1 cellular context compared by ENCODE assay signal in the genomic region with DNA sequence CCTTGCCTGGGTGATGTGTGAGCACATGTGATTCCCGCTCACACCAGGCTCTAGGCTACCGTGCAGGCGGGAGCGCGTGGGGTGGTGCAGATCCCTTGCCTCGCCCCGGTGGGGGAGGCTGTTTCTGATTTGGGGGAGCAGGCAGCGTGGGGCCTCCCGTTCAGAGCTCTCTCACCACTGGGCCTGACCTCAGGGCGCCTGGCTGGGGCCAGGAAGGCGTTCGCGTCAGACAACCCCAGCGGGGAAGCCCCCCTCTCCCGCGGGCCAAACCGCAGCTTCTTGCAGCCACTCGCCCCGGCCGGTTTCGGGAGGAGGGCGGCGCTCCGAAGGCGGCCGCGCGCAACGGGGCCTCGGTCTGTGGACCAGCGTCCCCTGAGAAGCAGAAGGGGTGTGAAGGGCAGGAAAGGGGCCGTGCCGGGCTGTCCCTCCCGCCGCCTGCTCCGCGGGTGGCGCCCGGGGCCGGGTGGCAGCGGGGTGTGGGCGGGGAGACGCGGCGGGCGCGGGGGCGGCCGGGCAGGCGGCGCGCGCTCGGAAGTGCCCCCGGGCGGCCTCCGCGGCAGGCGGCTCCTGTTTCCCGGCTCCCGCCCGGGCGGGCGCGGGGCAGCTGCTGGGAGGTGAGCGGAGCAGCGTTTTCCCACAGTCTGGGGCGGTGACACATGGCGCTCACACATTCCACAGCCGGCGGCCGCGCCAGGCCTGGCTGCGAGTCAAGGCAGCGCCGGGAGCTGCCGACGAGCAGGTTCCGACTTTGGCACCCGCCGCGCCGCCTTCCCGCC.
A peak's percentile ranks its signal among the peaks of the same experiment; 100 is the strongest.
TF ChIP-seq lines count a peak whose summit lies in the region.

No MANE protein-coding gene starts in this region.

TF ChIP-seq in HepG2, 621 proteins besides CTCF, POLR2A, EP300 and RAD21 (continued from another document and continues in another):
- TF ChIP-seq, protein P1, sequence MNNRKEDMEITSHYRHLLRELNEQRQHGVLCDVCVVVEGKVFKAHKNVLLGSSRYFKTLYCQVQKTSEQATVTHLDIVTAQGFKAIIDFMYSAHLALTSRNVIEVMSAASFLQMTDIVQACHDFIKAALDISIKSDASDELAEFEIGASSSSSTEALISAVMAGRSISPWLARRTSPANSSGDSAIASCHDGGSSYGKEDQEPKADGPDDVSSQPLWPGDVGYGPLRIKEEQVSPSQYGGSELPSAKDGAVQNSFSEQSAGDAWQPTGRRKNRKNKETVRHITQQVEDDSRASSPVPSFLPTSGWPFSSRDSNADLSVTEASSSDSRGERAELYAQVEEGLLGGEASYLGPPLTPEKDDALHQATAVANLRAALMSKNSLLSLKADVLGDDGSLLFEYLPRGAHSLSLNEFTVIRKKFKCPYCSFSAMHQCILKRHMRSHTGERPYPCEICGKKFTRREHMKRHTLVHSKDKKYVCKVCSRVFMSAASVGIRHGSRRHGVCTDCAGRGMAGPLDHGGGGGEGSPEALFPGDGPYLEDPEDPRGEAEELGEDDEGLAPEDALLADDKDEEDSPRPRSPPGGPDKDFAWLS (CRISPR knock-in tag; IDR thresholded peaks at IDR 0.05; ENCODE audit: borderline replicate concordance) = no peak
- TF ChIP-seq HMGA1 (CRISPR knock-in tag; conservative IDR thresholded peaks at IDR 0.05) (no peak), ZNF264 (CRISPR knock-in tag; IDR thresholded peaks at IDR 0.05) (peak; percentile 96), REL (CRISPR knock-in tag; conservative IDR thresholded peaks at IDR 0.05) (peak; percentile 98), ISX (CRISPR knock-in tag; conservative IDR thresholded peaks at IDR 0.05) (peak; percentile 98), NR2C2 (CRISPR knock-in tag; IDR thresholded peaks at IDR 0.05; ENCODE audit: borderline replicate concordance) (0 out of 2 replicates have a peak, but pooled peaks have one; percentile 33), CCAR2 (optimal IDR thresholded peaks at IDR 0.05; ENCODE audit: low read depth, low read length) (no peak), KLF6 (CRISPR knock-in tag; IDR thresholded peaks at IDR 0.05) (peak; percentile 98), NKX3-1 (CRISPR knock-in tag; IDR thresholded peaks at IDR 0.05) (peak; percentile 99), ZNF589 (CRISPR knock-in tag; conservative IDR thresholded peaks at IDR 0.05) (peak; percentile 98), ZNF382 (CRISPR knock-in tag; IDR thresholded peaks at IDR 0.05; ENCODE audit: borderline replicate concordance) (no peak), MLLT10 (CRISPR knock-in tag; IDR thresholded peaks at IDR 0.05) (0 out of 2 replicates have a peak, but pooled peaks have one; percentile 75), MNT (IDR thresholded peaks at IDR 0.05) (0 out of 2 replicates have a peak, but pooled peaks have one; percentile 39), ZNF780A (CRISPR knock-in tag; IDR thresholded peaks at IDR 0.05) (peak; percentile 83; the same call in 1 of the 2 replicates), TFDP2 (CRISPR knock-in tag; IDR thresholded peaks at IDR 0.05) (peak; percentile 97), MED13 (CRISPR knock-in tag; IDR thresholded peaks at IDR 0.05) (peak; percentile 93), GATAD1 (CRISPR knock-in tag; IDR thresholded peaks at IDR 0.05) (peak; percentile 73), PCBP2 (optimal IDR thresholded peaks at IDR 0.05; ENCODE audit: low read depth, low read length, poor library complexity, severe bottlenecking) (no peak), NFIC (IDR thresholded peaks at IDR 0.05; ENCODE audit: low read length) (no peak; the same call in 1 of the 2 replicates), IRX3 (CRISPR knock-in tag; IDR thresholded peaks at IDR 0.05; ENCODE audit: borderline replicate concordance, low read depth) (peak; percentile 97), ZNF3 (CRISPR knock-in tag; IDR thresholded peaks at IDR 0.05) (no peak), NCOA1 (CRISPR knock-in tag; IDR thresholded peaks at IDR 0.05) (peak; percentile 77; the same call in 1 of the 2 replicates), ZBTB14 (CRISPR knock-in tag; IDR thresholded peaks at IDR 0.05) (peak; percentile 75), ZBTB40 (IDR thresholded peaks at IDR 0.05) (no peak), ZBTB40 (CRISPR knock-in tag; IDR thresholded peaks at IDR 0.05) (peak; percentile 96), ARID2 (CRISPR knock-in tag; IDR thresholded peaks at IDR 0.05; ENCODE audit: borderline replicate concordance) (peak; percentile 95; the same call in 1 of the 2 replicates), DMAP1 (CRISPR knock-in tag; IDR thresholded peaks at IDR 0.05) (peak; percentile 68), TAF1 (CRISPR knock-in tag; IDR thresholded peaks at IDR 0.05) (no peak; the same call in 1 of the 2 replicates)
- TF ChIP-seq, protein P2, sequence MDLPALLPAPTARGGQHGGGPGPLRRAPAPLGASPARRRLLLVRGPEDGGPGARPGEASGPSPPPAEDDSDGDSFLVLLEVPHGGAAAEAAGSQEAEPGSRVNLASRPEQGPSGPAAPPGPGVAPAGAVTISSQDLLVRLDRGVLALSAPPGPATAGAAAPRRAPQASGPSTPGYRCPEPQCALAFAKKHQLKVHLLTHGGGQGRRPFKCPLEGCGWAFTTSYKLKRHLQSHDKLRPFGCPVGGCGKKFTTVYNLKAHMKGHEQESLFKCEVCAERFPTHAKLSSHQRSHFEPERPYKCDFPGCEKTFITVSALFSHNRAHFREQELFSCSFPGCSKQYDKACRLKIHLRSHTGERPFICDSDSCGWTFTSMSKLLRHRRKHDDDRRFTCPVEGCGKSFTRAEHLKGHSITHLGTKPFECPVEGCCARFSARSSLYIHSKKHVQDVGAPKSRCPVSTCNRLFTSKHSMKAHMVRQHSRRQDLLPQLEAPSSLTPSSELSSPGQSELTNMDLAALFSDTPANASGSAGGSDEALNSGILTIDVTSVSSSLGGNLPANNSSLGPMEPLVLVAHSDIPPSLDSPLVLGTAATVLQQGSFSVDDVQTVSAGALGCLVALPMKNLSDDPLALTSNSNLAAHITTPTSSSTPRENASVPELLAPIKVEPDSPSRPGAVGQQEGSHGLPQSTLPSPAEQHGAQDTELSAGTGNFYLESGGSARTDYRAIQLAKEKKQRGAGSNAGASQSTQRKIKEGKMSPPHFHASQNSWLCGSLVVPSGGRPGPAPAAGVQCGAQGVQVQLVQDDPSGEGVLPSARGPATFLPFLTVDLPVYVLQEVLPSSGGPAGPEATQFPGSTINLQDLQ (CRISPR knock-in tag; IDR thresholded peaks at IDR 0.05) = no peak
- TF ChIP-seq, protein P3, sequence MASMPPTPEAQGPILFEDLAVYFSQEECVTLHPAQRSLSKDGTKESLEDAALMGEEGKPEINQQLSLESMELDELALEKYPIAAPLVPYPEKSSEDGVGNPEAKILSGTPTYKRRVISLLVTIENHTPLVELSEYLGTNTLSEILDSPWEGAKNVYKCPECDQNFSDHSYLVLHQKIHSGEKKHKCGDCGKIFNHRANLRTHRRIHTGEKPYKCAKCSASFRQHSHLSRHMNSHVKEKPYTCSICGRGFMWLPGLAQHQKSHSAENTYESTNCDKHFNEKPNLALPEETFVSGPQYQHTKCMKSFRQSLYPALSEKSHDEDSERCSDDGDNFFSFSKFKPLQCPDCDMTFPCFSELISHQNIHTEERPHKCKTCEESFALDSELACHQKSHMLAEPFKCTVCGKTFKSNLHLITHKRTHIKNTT (CRISPR knock-in tag; IDR thresholded peaks at IDR 0.05) = no peak
- TF ChIP-seq, protein P4, sequence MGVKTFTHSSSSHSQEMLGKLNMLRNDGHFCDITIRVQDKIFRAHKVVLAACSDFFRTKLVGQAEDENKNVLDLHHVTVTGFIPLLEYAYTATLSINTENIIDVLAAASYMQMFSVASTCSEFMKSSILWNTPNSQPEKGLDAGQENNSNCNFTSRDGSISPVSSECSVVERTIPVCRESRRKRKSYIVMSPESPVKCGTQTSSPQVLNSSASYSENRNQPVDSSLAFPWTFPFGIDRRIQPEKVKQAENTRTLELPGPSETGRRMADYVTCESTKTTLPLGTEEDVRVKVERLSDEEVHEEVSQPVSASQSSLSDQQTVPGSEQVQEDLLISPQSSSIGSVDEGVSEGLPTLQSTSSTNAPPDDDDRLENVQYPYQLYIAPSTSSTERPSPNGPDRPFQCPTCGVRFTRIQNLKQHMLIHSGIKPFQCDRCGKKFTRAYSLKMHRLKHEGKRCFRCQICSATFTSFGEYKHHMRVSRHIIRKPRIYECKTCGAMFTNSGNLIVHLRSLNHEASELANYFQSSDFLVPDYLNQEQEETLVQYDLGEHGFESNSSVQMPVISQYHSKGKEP (CRISPR knock-in tag; IDR thresholded peaks at IDR 0.05) = peak; percentile 94; the same call in 1 of the 2 replicates
- TF ChIP-seq, protein P5, sequence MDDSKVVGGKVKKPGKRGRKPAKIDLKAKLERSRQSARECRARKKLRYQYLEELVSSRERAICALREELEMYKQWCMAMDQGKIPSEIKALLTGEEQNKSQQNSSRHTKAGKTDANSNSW (CRISPR knock-in tag; IDR thresholded peaks at IDR 0.05; ENCODE audit: borderline replicate concordance) = no peak
